ENCODE assay signal across 22 cellular contexts in the genomic region with DNA sequence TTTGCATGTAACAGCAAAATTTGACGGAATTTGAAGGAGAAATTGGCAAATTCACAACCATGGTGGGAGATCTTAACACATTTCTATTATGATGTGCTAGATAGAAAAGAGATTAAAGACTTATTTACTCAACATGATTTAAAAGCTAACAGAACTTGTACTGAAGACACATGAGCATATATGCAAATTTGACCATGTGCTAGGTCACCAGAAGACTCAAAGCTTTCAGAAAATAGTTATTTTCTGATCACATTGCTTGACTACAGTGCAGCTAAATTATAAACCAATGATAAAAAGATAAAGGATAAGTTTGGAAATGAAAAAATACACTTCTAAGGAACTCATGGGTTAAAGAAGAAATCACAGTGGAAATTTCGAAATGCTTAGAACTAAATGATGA. TPM values are rescaled to one million over a fixed set of nuclear protein-coding genes. Genes with fewer than 3 reads are reported as not detected.
DNase-seq lines count a peak whose midpoint lies in the region; ATAC-seq and TF ChIP-seq lines count a peak whose summit lies in the region.
"Had no signal": no experiment of that assay in that cellular context is flagged by ENCODE, and none has a peak within 500 bp of the region (broad histone marks: within the 10 kb centered on the region; RNA-seq: fewer than 3 reads in every experiment).

No MANE protein-coding gene starts in this region.

- H3K79me2 ChIP-seq in smooth muscle cell (ENCODE audit: low read depth) = peaks cover 29% of the 10 kb centered on the region

- peaks cover 49% of the 10 kb centered on the region for H4K20me1 ChIP-seq in smooth muscle cell (ENCODE audit: low read depth)

- H3F3A ChIP-seq in smooth muscle cell (ENCODE audit: low read depth) = peaks cover 10% of the 10 kb centered on the region

- H3K9ac ChIP-seq in smooth muscle cell (ENCODE audit: low read depth) = no peak overlapping the region
- H3K9ac ChIP-seq: KMS-11 had no signal

- H2AFZ ChIP-seq in smooth muscle cell (ENCODE audit: low read depth) = no peak overlapping the region

- peaks cover 5% of the 10 kb centered on the region for H3K36me3 ChIP-seq in smooth muscle cell (ENCODE audit: low read depth)

- no peak for DNase-seq in activated naive CD4-positive, alpha-beta T cell treated with anti-CD3 and anti-CD28 coated beads for 36 hours
- no peak for DNase-seq in activated naive CD4-positive, alpha-beta T cell treated with anti-CD3 and anti-CD28 coated beads, Interleukin-2, amount 50 U/mL, for 16 hours
- DNase-seq in smooth muscle cell (lab: John Stamatoyannopoulos, UW; ENCODE audit: unreplicated experiment) (no peak), HEK293T (ENCODE audit: extremely low spot score) (no peak), GM13976 (ENCODE audit: low spot score) (no peak), iPS-NIHi11 (ENCODE audit: low spot score) (no peak)
- DNase-seq: COR-L47; EL; islet precursor cell; NCI-H1417 treated with DMSO at 0.1 percent for 48 hours; NCI-H2171; OCI-M1; SHP77 treated with DMSO at 0.1 percent for 48 hours; stimulated activated CD4-positive, alpha-beta T cell treated with anti-CD3 and anti-CD28 coated beads, Interleukin-2, amount 100 ng/mL, for 48 hours; substantia nigra had no signal

- H3K4me3 ChIP-seq in smooth muscle cell = no peak overlapping the region
- H3K4me3 ChIP-seq: lung, vagina had no signal

- H3K27me3 ChIP-seq in smooth muscle cell (ENCODE audit: low read depth) = no peaks in the 10 kb centered on the region
- H3K27me3 ChIP-seq: vagina had no signal

- no peak for TF ChIP-seq CTCF in smooth muscle cell (IDR thresholded peaks at IDR 0.05; ENCODE audit: borderline replicate concordance, insufficient read depth, poor library complexity, severe bottlenecking)
- no peak for TF ChIP-seq CTCF in GM13976 (IDR thresholded peaks at IDR 0.05; ENCODE audit: borderline replicate concordance, control extremely low read depth, extremely low read depth, insufficient read depth, missing control alignments)

- in situ Hi-C loops in GM13976 (cut with MboI; ENCODE audit: low sequenced_read_pairs, unreplicated experiment) = no loop called here

- peak overlapping the region; percentile 12 for H3K27ac ChIP-seq in smooth muscle cell (ENCODE audit: low read depth)
- H3K27ac ChIP-seq: KMS-11, vagina had no signal

- intact Hi-C loops in activated naive CD4-positive, alpha-beta T cell treated with anti-CD3 and anti-CD28 coated beads for 36 hours (cut with micrococcal nuclease) = loop anchor here (5.0 kb wide), 1 partner anchor 199 kb away; no protein-coding TSS in a partner anchor

- H3K27ac Mint-ChIP-seq in activated naive CD4-positive, alpha-beta T cell treated with anti-CD3 and anti-CD28 coated beads for 36 hours = peak overlapping the region; percentile 87
- peak overlapping the region; percentile 84 for H3K27ac Mint-ChIP-seq in activated naive CD8-positive, alpha-beta T cell
- H3K27ac Mint-ChIP-seq: WTC11 had no signal

- H3K9me3 Mint-ChIP-seq in activated naive CD4-positive, alpha-beta T cell treated with anti-CD3 and anti-CD28 coated beads for 36 hours = no peaks in the 10 kb centered on the region
- no peaks in the 10 kb centered on the region for H3K9me3 Mint-ChIP-seq in activated naive CD8-positive, alpha-beta T cell (ENCODE audit: low read depth)
- H3K9me3 Mint-ChIP-seq: WTC11 had no signal

- POLR2A ChIA-PET in HEK293T (lab: Yijun Ruan, JAX) = interaction anchor here (0.6 kb wide), 1 partner anchor 503 kb away, joined by 3 read pairs; no protein-coding TSS in a partner anchor

- peak overlapping the region; percentile 17 for H3K4me3 Mint-ChIP-seq in activated naive CD4-positive, alpha-beta T cell treated with anti-CD3 and anti-CD28 coated beads for 36 hours
- H3K4me3 Mint-ChIP-seq in activated naive CD8-positive, alpha-beta T cell = peak overlapping the region; percentile 75
- H3K4me3 Mint-ChIP-seq: WTC11 had no signal

- peaks cover 4% of the 10 kb centered on the region for H3K4me1 ChIP-seq in smooth muscle cell (ENCODE audit: low read depth)
- H3K4me1 ChIP-seq: vagina had no signal

- WGBS in smooth muscle cell (ENCODE audit: low lambda C conversion rate) = 97% methylated on average over 2 of the region's 2 CpGs

- H3K4me1 Mint-ChIP-seq in activated naive CD4-positive, alpha-beta T cell treated with anti-CD3 and anti-CD28 coated beads for 36 hours (ENCODE audit: low read depth) = peaks cover 86% of the 10 kb centered on the region
- peaks cover 85% of the 10 kb centered on the region for H3K4me1 Mint-ChIP-seq in activated naive CD8-positive, alpha-beta T cell (ENCODE audit: low read depth)

- peak overlapping the region; percentile 15 for H3K4me2 ChIP-seq in smooth muscle cell
- H3K4me2 ChIP-seq: KMS-11 had no signal

- H3K36me3 Mint-ChIP-seq in activated naive CD4-positive, alpha-beta T cell treated with anti-CD3 and anti-CD28 coated beads for 36 hours (ENCODE audit: low read depth) = peaks cover 38% of the 10 kb centered on the region
- peaks cover 29% of the 10 kb centered on the region for H3K36me3 Mint-ChIP-seq in activated naive CD8-positive, alpha-beta T cell
- H3K36me3 Mint-ChIP-seq: WTC11 had no signal

- CTCF ChIA-PET in activated naive CD4-positive, alpha-beta T cell treated with anti-CD3 and anti-CD28 coated beads for 36 hours (lab: Charles Lee) = interaction anchor here (1.3 to 5.1 kb wide), 10 partner anchors 10 to 139 kb away, joined by 4 to 49 read pairs (median 6); no protein-coding TSS in a partner anchor
- CTCF ChIA-PET in HEK293T (lab: Yijun Ruan, JAX) = no interaction called here

- no peaks in the 10 kb centered on the region for H3K27me3 Mint-ChIP-seq in activated naive CD4-positive, alpha-beta T cell treated with anti-CD3 and anti-CD28 coated beads for 36 hours (ENCODE audit: low read depth)
- no peaks in the 10 kb centered on the region for H3K27me3 Mint-ChIP-seq in activated naive CD8-positive, alpha-beta T cell

- no peaks in the 10 kb centered on the region for H3K9me3 ChIP-seq in smooth muscle cell (replicated peaks; ENCODE audit: low read depth)
- H3K9me3 ChIP-seq: vagina had no signal

- ATAC-seq in HG02798 (IDR thresholded peaks at IDR 0.05; ENCODE audit: poor library complexity, unreplicated experiment) = peak; percentile 32
- ATAC-seq: WTC11 had no signal

TF ChIP-seq in HEK293T, 16 proteins besides CTCF, POLR2A, EP300 and RAD21:
- TF ChIP-seq BHLHE40 (IDR thresholded peaks at IDR 0.05; ENCODE audit: borderline replicate concordance) (no peak), FOXA1 (IDR thresholded peaks at IDR 0.05) (no peak), L3MBTL2 (conservative IDR thresholded peaks at IDR 0.05) (no peak), FOXM1 (IDR thresholded peaks at IDR 0.05; ENCODE audit: borderline replicate concordance) (no peak), FOXK2 (IDR thresholded peaks at IDR 0.05) (no peak), LEF1 (IDR thresholded peaks at IDR 0.05; ENCODE audit: borderline replicate concordance) (no peak), SUZ12 (IDR thresholded peaks at IDR 0.05) (no peak), CTBP1 (IDR thresholded peaks at IDR 0.05; ENCODE audit: borderline replicate concordance) (no peak), TARDBP (IDR thresholded peaks at IDR 0.05) (no peak)

RNA-seq across cellular contexts. Expression of a gene that starts 9.1 kb away (rescaled TPM):
- total RNA-seq in activated naive CD4-positive, alpha-beta T cell treated with anti-CD3 and anti-CD28 coated beads for 36 hours = 10 to 100 TPM; 37.4 to 38.8 TPM
- 33.0 and 46.4 TPM in 2 replicates for total RNA-seq in smooth muscle cell
- polyA plus RNA-seq in smooth muscle cell = 26.8 and 32.4 TPM in 2 replicates

RNA-seq across cellular contexts. Expression of a gene that starts 39.9 kb away (rescaled TPM):
- total RNA-seq in activated naive CD4-positive, alpha-beta T cell treated with anti-CD3 and anti-CD28 coated beads for 36 hours = 1 to 10 TPM; 2.4 TPM
- 0.36 TPM in 1 of 2 replicates, not detected in the other for total RNA-seq in smooth muscle cell
- 0.38 TPM in 1 of 2 replicates, not detected in the other for polyA plus RNA-seq in smooth muscle cell
- total RNA-seq: cerebellum, vagina had no signal
